ENCODE assay signal across 22 cellular contexts in the genomic region with DNA sequence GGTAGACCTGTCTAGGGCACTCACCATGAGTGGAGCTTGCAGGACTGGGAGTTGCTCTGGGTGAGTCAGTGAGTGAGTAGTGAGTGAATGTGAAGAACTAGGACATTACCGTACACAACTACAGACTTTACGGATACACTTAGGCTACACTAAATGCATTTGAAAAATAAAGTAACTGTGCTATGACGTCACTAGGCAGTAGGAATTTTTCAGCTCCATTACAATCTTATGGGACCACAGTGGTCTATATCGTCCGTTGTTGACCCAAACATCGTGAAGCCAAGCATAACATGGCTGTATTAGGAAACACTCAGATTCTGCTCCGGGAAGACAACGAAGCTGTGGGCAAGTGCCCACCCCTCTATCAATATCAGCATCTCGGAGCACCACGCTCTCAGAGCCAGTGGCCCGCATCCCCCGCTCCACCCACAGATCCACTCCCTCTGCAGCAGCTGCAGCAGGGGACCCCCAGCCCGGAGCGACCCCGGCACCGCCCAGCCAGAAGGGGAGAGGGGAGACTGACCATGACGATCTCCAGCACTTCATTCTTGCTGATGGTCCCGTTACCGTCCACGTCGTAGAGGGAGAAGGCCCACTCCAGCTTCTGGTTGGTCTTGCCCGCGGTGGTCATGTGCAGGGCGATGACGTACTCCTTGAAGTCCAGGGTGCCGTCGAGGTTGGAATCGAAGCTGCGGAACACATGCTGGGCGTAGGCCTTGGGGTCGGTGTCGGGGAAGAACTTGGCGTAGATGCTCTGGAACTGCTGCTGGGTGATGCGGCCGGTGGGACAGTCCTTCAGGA. TPM values are rescaled to one million over a fixed set of nuclear protein-coding genes. Genes with fewer than 3 reads are reported as not detected.
DNase-seq lines count a peak whose midpoint lies in the region; ATAC-seq, FAIRE-seq and TF ChIP-seq lines count a peak whose summit lies in the region.
"Had no signal": no experiment of that assay in that cellular context is flagged by ENCODE, and none has a peak within 500 bp of the region (broad histone marks: within the 10 kb centered on the region; RNA-seq: fewer than 3 reads in every experiment).

No MANE protein-coding gene starts in this region.

- H3K36me3 ChIP-seq in WERI-Rb-1 (peaks cover 36% of the 10 kb centered on the region), kidney (ENCODE audit: control insufficient read depth in 1 of 2, insufficient read depth in 2 of 2, low read length in 2 of 2) (no peaks in the 10 kb centered on the region), neuronal stem cell (replicated peaks in 1 of 2; ENCODE audit: control insufficient read depth in 2 of 2, insufficient read depth in 2 of 2, low read length in 2 of 2) (no peaks in the 10 kb centered on the region), upper lobe of right lung (no peaks in the 10 kb centered on the region)
- H3K36me3 ChIP-seq: HAP-1 had no signal

- no peak overlapping the region for H4K91ac ChIP-seq in neuronal stem cell (ENCODE audit: low read depth, low read length, poor library complexity)

- H2AFZ ChIP-seq in neuronal stem cell (ENCODE audit: low read length) = no peak overlapping the region
- H2AFZ ChIP-seq: GM23338 had no signal

- H2BK5ac ChIP-seq in neuronal stem cell (ENCODE audit: low read length) = no peak overlapping the region

- DNase-seq in WERI-Rb-1 (peak; percentile 44), kidney (peak; percentile 68), neuronal stem cell (ENCODE audit: low spot score) (no peak), upper lobe of right lung (peak; percentile 61), GM20000 (ENCODE audit: low spot score) (no peak), NCI-H1694 treated with DMSO at 0.1 percent for 48 hours (lab: John Stamatoyannopoulos, UW) (no peak), KG1 (lab: John Stamatoyannopoulos, UW) (no peak)
- DNase-seq: C1 segment of cervical spinal cord; Caco-2; CD4-positive, CD25-positive, alpha-beta regulatory T cell; CD8-positive, alpha-beta T cell; DMS153; DND-41; HFFc6 had no signal

- H3K14ac ChIP-seq in neuronal stem cell (ENCODE audit: low read length) = peak overlapping the region; percentile 4

- no peak overlapping the region for H3K9ac ChIP-seq in kidney (ENCODE audit: low read length in 2 of 2)
- H3K9ac ChIP-seq in neuronal stem cell (ENCODE audit: low read depth, low read length, poor library complexity) = no peak overlapping the region

- peak overlapping the region; percentile 45 for H2BK15ac ChIP-seq in neuronal stem cell (ENCODE audit: low read length)

- no peak for ATAC-seq in upper lobe of right lung
- ATAC-seq: CD8-positive, alpha-beta T cell; GM23338 had no signal

- H2BK120ac ChIP-seq in neuronal stem cell (ENCODE audit: low read depth, low read length) = peak overlapping the region; percentile 5

- H3K4ac ChIP-seq in neuronal stem cell (ENCODE audit: low read length) = no peak overlapping the region

- H3K27ac ChIP-seq in WERI-Rb-1 (peak overlapping the region; percentile 83), kidney (ENCODE audit: low read depth in 2 of 2, low read length in 2 of 2) (no peak overlapping the region), neuronal stem cell (replicated peaks; ENCODE audit: low read length) (no peak overlapping the region), upper lobe of right lung (no peak overlapping the region)

- H3K4me2 ChIP-seq in neuronal stem cell (ENCODE audit: insufficient read depth, low read length, poor library complexity, severe bottlenecking) = no peak overlapping the region
- H3K4me2 ChIP-seq: GM23338 had no signal

- H3K27me3 ChIP-seq in WERI-Rb-1 (ENCODE audit: insufficient read depth, low read depth, severe bottlenecking) (no peaks in the 10 kb centered on the region), neuronal stem cell (ENCODE audit: control insufficient read depth in 3 of 3, insufficient read depth in 3 of 3, low read depth in 1 of 3, low read length in 3 of 3) (no peaks in the 10 kb centered on the region), upper lobe of right lung (no peaks in the 10 kb centered on the region)

- H3K4me3 ChIP-seq in WERI-Rb-1 (ENCODE audit: low read depth, low read length) (peak overlapping the region; percentile 97), kidney (ENCODE audit: low read length in 2 of 2) (no peak overlapping the region), neuronal stem cell (ENCODE audit: low read length in 2 of 2) (no peak overlapping the region), upper lobe of right lung (no peak overlapping the region)
- H3K4me3 ChIP-seq: GM23338, HAP-1 had no signal

- WGBS in neuronal stem cell (ENCODE audit: extremely low coverage in 2 of 2, insufficient read length in 2 of 2, insufficient replicate concordance in 1 of 2), 2 donors = no CpG with 5 or more reads among the region's 35 CpGs

- FAIRE-seq in kidney (lab: Jason Lieb, UNC) = no peak
- FAIRE-seq: G401.6, GM12892, H54 had no signal

- no peaks in the 10 kb centered on the region for H3K79me1 ChIP-seq in neuronal stem cell (ENCODE audit: low read depth, low read length)

- intact Hi-C loops in kidney (cut with DNase I) (no loop called here), upper lobe of right lung (cut with DNase I) (no loop called here)

- H3K9me3 ChIP-seq in WERI-Rb-1 (ENCODE audit: severe bottlenecking) (peaks cover under 1% of the 10 kb centered on the region), kidney (ENCODE audit: control insufficient read depth in 1 of 2, low read length in 2 of 2) (no peaks in the 10 kb centered on the region), neuronal stem cell (replicated peaks in 1 of 2; ENCODE audit: control insufficient read depth in 2 of 2, insufficient read depth in 1 of 2, low read depth in 1 of 2, low read length in 2 of 2) (peaks cover 0 to 2% of the 10 kb centered on the region in 2 donors), upper lobe of right lung (no peaks in the 10 kb centered on the region)
- H3K9me3 ChIP-seq: Caco-2, HAP-1 had no signal

- H4K8ac ChIP-seq in neuronal stem cell (ENCODE audit: low read depth, low read length) = no peak overlapping the region

- peak overlapping the region; percentile 66 for H2AK5ac ChIP-seq in neuronal stem cell (ENCODE audit: low read depth, low read length)

- no peak overlapping the region for H2BK12ac ChIP-seq in neuronal stem cell (ENCODE audit: low read length)

- peak overlapping the region; percentile 29 for H3K23ac ChIP-seq in neuronal stem cell (ENCODE audit: low read depth, low read length, poor library complexity)

- no peak for TF ChIP-seq CTCF in WERI-Rb-1 (IDR thresholded peaks at IDR 0.05; ENCODE audit: low read depth, low read length)
- TF ChIP-seq CTCF in kidney (IDR thresholded peaks at IDR 0.05; ENCODE audit: borderline replicate concordance, extremely low read depth, insufficient read depth) = no peak
- no peak for TF ChIP-seq CTCF in upper lobe of right lung (IDR thresholded peaks at IDR 0.05)
- TF ChIP-seq CTCF in GM20000 (IDR thresholded peaks at IDR 0.05; ENCODE audit: extremely low read depth, missing control alignments) = no peak

- H3K4me1 ChIP-seq in kidney (ENCODE audit: control insufficient read depth in 1 of 2, insufficient read depth in 1 of 2, low read depth in 1 of 2, low read length in 2 of 2) (no peaks in the 10 kb centered on the region), neuronal stem cell (ENCODE audit: control insufficient read depth in 2 of 2, insufficient read depth in 1 of 2, low read depth in 1 of 2, low read length in 2 of 2) (peaks cover 0 to 21% of the 10 kb centered on the region in 2 donors), upper lobe of right lung (no peaks in the 10 kb centered on the region)
- H3K4me1 ChIP-seq: Caco-2, HAP-1 had no signal

- H3K18ac ChIP-seq in neuronal stem cell (ENCODE audit: low read length) = peak overlapping the region; percentile 48

RNA-seq across cellular contexts. Expression of a gene that starts 0.6 kb away (rescaled TPM):
- total RNA-seq in kidney (not detected), upper lobe of right lung (0.17 TPM)
- polyA plus RNA-seq in kidney (ENCODE audit: insufficient read depth, low read depth, low replicate concordance) = not detected
- polyA plus RNA-seq in neuronal stem cell (2013, experiment 1 of 2) = 0.10 TPM
- 0.10 TPM for polyA plus RNA-seq in neuronal stem cell (2013, experiment 2 of 2)
- total RNA-seq: A172; A673; Caco-2; CD4-positive, CD25-positive, alpha-beta regulatory T cell; GM23338; HFFc6 had no signal
- polyA plus RNA-seq: BJ; CD4-positive, CD25-positive, alpha-beta regulatory T cell; GM23338 had no signal

Comparison
In these comparisons a context has a peak if more than half of its experiments do, and no peak if none do; other contexts are left out.
1. DNase-seq: peak in WERI-Rb-1 (single experiment), kidney (single experiment) and upper lobe of right lung (single experiment); none in neuronal stem cell (single experiment), GM20000 (single experiment), NCI-H1694 treated with DMSO at 0.1 percent for 48 hours (single experiment) and KG1 (single experiment).